11 cellular contexts compared by ENCODE assay signal in genomic region chr11:126139541-126140091, GRCh38.
A peak's percentile ranks its signal among the peaks of the same experiment; 100 is the strongest.
DNase-seq lines count a peak whose midpoint lies in the region; ATAC-seq, FAIRE-seq and TF ChIP-seq lines count a peak whose summit lies in the region.
"Had no signal": no experiment of that assay in that cellular context is flagged by ENCODE, and none has a peak within 500 bp of the region (broad histone marks: within the 10 kb centered on the region; RNA-seq: fewer than 3 reads in every experiment).

No MANE protein-coding gene starts in this region.

- TF ChIP-seq RAD21 in liver (IDR thresholded peaks at IDR 0.05) = no peak
- no peak for TF ChIP-seq RAD21 in HepG2 (CRISPR knock-in tag; IDR thresholded peaks at IDR 0.05)

- no peak for TF ChIP-seq EP300 in HepG2 (IDR thresholded peaks at IDR 0.05; ENCODE audit: low read depth in 2 of 2, low read length in 2 of 2)
- no peak for TF ChIP-seq EP300 in HepG2 (CRISPR knock-in tag; IDR thresholded peaks at IDR 0.05; ENCODE audit: borderline replicate concordance)

- POLR2A ChIA-PET in HepG2 (lab: Yijun Ruan, JAX) = no interaction called here

- in situ Hi-C loops in HepG2 (cut with HindIII; ENCODE audit: extremely low pct_ligation_motif_present, low pct_unique_long_range_greater_than_20kb) = no loop called here

- H3K9ac ChIP-seq in liver (ENCODE audit: low read depth in 1 of 2, low read length in 2 of 2) (no peak overlapping the region), HepG2 (ENCODE audit: insufficient read depth, low read depth, low read length) (no peak overlapping the region)

- no peak for DNase-seq in HepG2 (ENCODE audit: low spot score)
- DNase-seq in dermis blood vessel endothelial cell = peak; percentile 28
- DNase-seq in mucosa of gallbladder (ENCODE audit: low spot score) = peak; percentile 49
- DNase-seq in uterus = peak; percentile 64 to 79
- no peak for DNase-seq in anterior cingulate cortex (lab: John Stamatoyannopoulos, UW)
- no peak for DNase-seq in midbrain (lab: John Stamatoyannopoulos, UW)
- DNase-seq: DMS79 treated with DMSO at 0.1 percent for 48 hours, Kasumi-1, NCI-H510A had no signal

- no peaks in the 10 kb centered on the region for H3K79me2 ChIP-seq in HepG2 (ENCODE audit: insufficient read depth, low read length)

- H3K9me3 ChIP-seq in liver (ENCODE audit: control insufficient read depth in 4 of 4, low read length in 3 of 4) (no peaks in the 10 kb centered on the region), HepG2 (ENCODE audit: low read length) (no peaks in the 10 kb centered on the region), uterus (no peaks in the 10 kb centered on the region)

- no peak for TF ChIP-seq POLR2A in HepG2 (IDR thresholded peaks at IDR 0.05; ENCODE audit: insufficient read depth in 1 of 2, low read depth in 2 of 2, low read length in 2 of 2)
- no peak for TF ChIP-seq POLR2A in uterus (IDR thresholded peaks at IDR 0.05)

- H2AFZ ChIP-seq in HepG2 (ENCODE audit: low read length) = no peak overlapping the region

- H3K27ac ChIP-seq in liver (ENCODE audit: low read depth in 1 of 2, low read length in 2 of 2) = no peak overlapping the region
- H3K27ac ChIP-seq in HepG2 (ENCODE audit: extremely low read length, insufficient read depth, low read length) = no peak overlapping the region
- peak overlapping the region; percentile 85 to 89 for H3K27ac ChIP-seq in uterus

- FAIRE-seq in HepG2 (lab: Jason Lieb, UNC) = no peak

- no peaks in the 10 kb centered on the region for H3K36me3 ChIP-seq in liver (ENCODE audit: control insufficient read depth in 4 of 4, insufficient read depth in 3 of 4, low read depth in 1 of 4, low read length in 3 of 4)
- no peaks in the 10 kb centered on the region for H3K36me3 ChIP-seq in HepG2 (replicated peaks in 1 of 2; ENCODE audit: control insufficient read depth in 1 of 2, insufficient read depth in 2 of 2, low read length in 2 of 2)
- no peaks in the 10 kb centered on the region for H3K36me3 ChIP-seq in uterus

- H3K4me3 ChIP-seq in liver (ENCODE audit: low read depth in 1 of 3, low read length in 3 of 3) (no peak overlapping the region), HepG2 (replicated peaks in 1 of 3; ENCODE audit: insufficient read depth in 1 of 3, low read depth in 2 of 3, low read length in 3 of 3) (no peak overlapping the region), uterus (no peak overlapping the region)

- ATAC-seq in HepG2 = no peak
- no peak for ATAC-seq in HG03095 (IDR thresholded peaks at IDR 0.05; ENCODE audit: unreplicated experiment)

- WGBS in liver = 80% methylated on average over 5 of the region's 5 CpGs
- 55% methylated on average over 4 of the region's 5 CpGs for WGBS in HepG2 (ENCODE audit: low lambda C conversion rate)

- no peaks in the 10 kb centered on the region for H4K20me1 ChIP-seq in HepG2 (ENCODE audit: insufficient read depth, low read length)

- BruUV-seq in HepG2 (replicated peaks; lab: Mats Ljungman, UMichigan) = no TSS peak

- H3K27me3 ChIP-seq in liver (ENCODE audit: control insufficient read depth in 4 of 4, insufficient read depth in 4 of 4, low read length in 3 of 4) (no peaks in the 10 kb centered on the region), HepG2 (ENCODE audit: control insufficient read depth in 1 of 2, insufficient read depth in 2 of 2, low read length in 2 of 2) (peaks cover 0 to 7% of the 10 kb centered on the region in 2 experiments; a peak in 1 of 5 replicates), uterus (no peaks in the 10 kb centered on the region)

- CTCF ChIA-PET in HepG2 (lab: Yijun Ruan, JAX; ENCODE audit: low intra/inter-chr PET ratio, low total read pairs) = no interaction called here

- peaks cover 0 to 5% (median 3%) of the 10 kb centered on the region in 4 donors for H3K4me1 ChIP-seq in liver (ENCODE audit: control insufficient read depth in 4 of 4, insufficient read depth in 4 of 4, low read length in 3 of 4)
- H3K4me1 ChIP-seq in HepG2 (ENCODE audit: insufficient read depth, low read length) = peaks cover 66% of the 10 kb centered on the region
- H3K4me1 ChIP-seq in uterus = peaks cover 23 to 36% of the 10 kb centered on the region in 2 donors

- no peak for TF ChIP-seq CTCF in liver (IDR thresholded peaks at IDR 0.05; ENCODE audit: low read depth, low read length, missing input control)
- no peak for TF ChIP-seq CTCF in HepG2 (CRISPR knock-in tag; IDR thresholded peaks at IDR 0.05)
- no peak for TF ChIP-seq CTCF in uterus (IDR thresholded peaks at IDR 0.05)

- H3K4me2 ChIP-seq in HepG2 (ENCODE audit: low read depth, low read length) = no peak overlapping the region

- intact Hi-C loops in HepG2 (cut with micrococcal nuclease; ENCODE audit: unreplicated experiment) (loop anchor here (1.0 kb wide), 1 partner anchor 23 kb away; no protein-coding TSS in a partner anchor), uterus (cut with DNase I; ENCODE audit: low total_unique reads) (no loop called here)

TF ChIP-seq in liver, 16 proteins besides CTCF, POLR2A, EP300 and RAD21:
- TF ChIP-seq MAX (IDR thresholded peaks at IDR 0.05) (no peak), JUND (IDR thresholded peaks at IDR 0.05) (no peak), HNF4G (IDR thresholded peaks at IDR 0.05) (no peak), TAF1 (conservative IDR thresholded peaks at IDR 0.05) (no peak), FOXA2 (IDR thresholded peaks at IDR 0.05) (no peak), FOXA1 (IDR thresholded peaks at IDR 0.05) (no peak), NR2F2 (IDR thresholded peaks at IDR 0.05) (peak; percentile 47)
TF ChIP-seq in liver: peak in this region for 1.

TF ChIP-seq in HepG2, 621 proteins besides CTCF, POLR2A, EP300 and RAD21:
- TF ChIP-seq SMARCE1 (IDR thresholded peaks at IDR 0.05; ENCODE audit: borderline replicate concordance) (no peak), DZIP1 (CRISPR knock-in tag; IDR thresholded peaks at IDR 0.05) (no peak), ZNF782 (CRISPR knock-in tag; IDR thresholded peaks at IDR 0.05; ENCODE audit: borderline replicate concordance) (no peak), SMC3 (IDR thresholded peaks at IDR 0.05; ENCODE audit: low read length) (no peak), ZNF75D (CRISPR knock-in tag; IDR thresholded peaks at IDR 0.05; ENCODE audit: borderline replicate concordance) (no peak), CSRNP2 (CRISPR knock-in tag; conservative IDR thresholded peaks at IDR 0.05; ENCODE audit: low read depth) (no peak), SAP130 (CRISPR knock-in tag; IDR thresholded peaks at IDR 0.05; ENCODE audit: low read depth) (no peak), ELF1 (CRISPR knock-in tag; IDR thresholded peaks at IDR 0.05) (no peak), STAT6 (CRISPR knock-in tag; IDR thresholded peaks at IDR 0.05; ENCODE audit: borderline replicate concordance) (no peak), PCBP1 (IDR thresholded peaks at IDR 0.05; ENCODE audit: borderline replicate concordance, low read depth, low read length) (no peak), AGO1 (IDR thresholded peaks at IDR 0.05; ENCODE audit: low read depth, low read length, poor library complexity, severe bottlenecking) (no peak), ZNF17 (CRISPR knock-in tag; IDR thresholded peaks at IDR 0.05) (no peak)

Comparison
In these comparisons a context has a peak if more than half of its experiments do, and no peak if none do; other contexts are left out.
1. H3K27ac ChIP-seq: peak in uterus (2 of 2); none in liver (0 of 2) and HepG2 (single experiment).
2. DNase-seq: peak in dermis blood vessel endothelial cell (single experiment), mucosa of gallbladder (single experiment) and uterus (2 of 2); none in HepG2 (single experiment), anterior cingulate cortex (0 of 58) and midbrain (single experiment).